Comparison of ENCODE assay signal across 9 cellular contexts in the genomic region with DNA sequence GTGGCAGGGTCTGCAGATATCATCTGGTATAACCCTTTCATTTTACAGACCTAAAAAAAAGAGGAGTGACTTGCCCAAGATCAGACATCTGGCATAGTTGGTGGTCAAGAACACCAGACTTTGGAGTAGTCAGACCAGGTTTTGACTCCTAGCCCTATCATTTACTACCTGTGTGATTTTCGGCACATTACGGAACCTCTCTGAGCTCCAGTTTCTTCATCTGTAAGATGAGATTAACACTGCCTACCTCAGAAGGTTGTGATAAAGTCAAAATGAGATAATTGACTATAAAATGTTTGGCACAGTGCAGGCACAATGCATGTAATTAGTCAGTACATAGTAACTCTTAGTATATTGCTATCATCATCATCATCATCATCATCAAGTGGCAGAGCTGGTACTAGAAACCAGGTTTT. TPM values are rescaled to one million over a fixed set of nuclear protein-coding genes. Genes with fewer than 3 reads are reported as not detected.
DNase-seq lines count a peak whose midpoint lies in the region; ATAC-seq and TF ChIP-seq lines count a peak whose summit lies in the region.
"Had no signal": no experiment of that assay in that cellular context is flagged by ENCODE, and none has a peak within 500 bp of the region (broad histone marks: within the 10 kb centered on the region; RNA-seq: fewer than 3 reads in every experiment).

No MANE protein-coding gene starts in this region.

- no peak overlapping the region for H3K27ac ChIP-seq in cardiac muscle cell
- H3K27ac ChIP-seq: SK-N-MC had no signal

- peaks cover 6% of the 10 kb centered on the region for H3K27me3 Mint-ChIP-seq in activated CD4-positive, alpha-beta memory T cell treated with anti-CD3 and anti-CD28 coated beads, Interleukin-2, amount 10 ng/mL, durations not matched to agents 7 days and 5 days
- peaks cover 2% of the 10 kb centered on the region for H3K27me3 Mint-ChIP-seq in glutamatergic neuron (ENCODE audit: unreplicated experiment)
- H3K27me3 Mint-ChIP-seq in stimulated activated memory B cell treated with anti-CD40 and anti-IgM and Interleukin-4, amounts not matched to agents 10 μg/mL and 1 μg/mL and 100 μg/mL, for 72 hours = peaks cover 33% of the 10 kb centered on the region

- H3K4me1 ChIP-seq in cardiac muscle cell (ENCODE audit: low read depth) = no peaks in the 10 kb centered on the region

- peaks cover 18% of the 10 kb centered on the region for H3K36me3 Mint-ChIP-seq in activated CD4-positive, alpha-beta memory T cell treated with anti-CD3 and anti-CD28 coated beads, Interleukin-2, amount 10 ng/mL, durations not matched to agents 7 days and 5 days (ENCODE audit: low read depth)
- no peaks in the 10 kb centered on the region for H3K36me3 Mint-ChIP-seq in glutamatergic neuron (ENCODE audit: unreplicated experiment)
- no peaks in the 10 kb centered on the region for H3K36me3 Mint-ChIP-seq in stimulated activated memory B cell treated with anti-CD40 and anti-IgM and Interleukin-4, amounts not matched to agents 10 μg/mL and 1 μg/mL and 100 μg/mL, for 72 hours

- POLR2A ChIA-PET in activated CD4-positive, alpha-beta memory T cell treated with anti-CD3 and anti-CD28 coated beads, Interleukin-2, amount 10 ng/mL, durations not matched to agents 7 days and 5 days (lab: Charles Lee) = interaction anchor here (1.6 to 3.4 kb wide), 3 partner anchors 11 to 176 kb away, joined by 5 to 30 read pairs (median 12); partner anchors contain the start of gene NRF1

- peak overlapping the region; percentile 71 for H3K27ac Mint-ChIP-seq in activated CD4-positive, alpha-beta memory T cell treated with anti-CD3 and anti-CD28 coated beads, Interleukin-2, amount 10 ng/mL, durations not matched to agents 7 days and 5 days
- H3K27ac Mint-ChIP-seq in glutamatergic neuron (ENCODE audit: unreplicated experiment) = no peak overlapping the region
- no peak overlapping the region for H3K27ac Mint-ChIP-seq in stimulated activated memory B cell treated with anti-CD40 and anti-IgM and Interleukin-4, amounts not matched to agents 10 μg/mL and 1 μg/mL and 100 μg/mL, for 72 hours

- CTCF ChIA-PET in activated CD4-positive, alpha-beta memory T cell treated with anti-CD3 and anti-CD28 coated beads, Interleukin-2, amount 10 ng/mL, durations not matched to agents 7 days and 5 days (lab: Charles Lee) = interaction anchor here (0.7 to 3.4 kb wide), 4 partner anchors 35 to 92 kb away, joined by 3 to 30 read pairs (median 8); no protein-coding TSS in a partner anchor

- DNase-seq in cardiac muscle cell (ENCODE audit: low read depth in 1 of 2, low spot score in 1 of 2) = no peak
- DNase-seq in left ventricle myocardium superior = no peak
- no peak for DNase-seq in activated CD4-positive, alpha-beta memory T cell treated with anti-CD3 and anti-CD28 coated beads, Interleukin-2, amount 10 ng/mL, durations not matched to agents 7 days and 5 days
- DNase-seq in glutamatergic neuron = no peak
- no peak for DNase-seq in activated effector memory CD4-positive, alpha-beta T cell treated with anti-CD3 and anti-CD28 coated beads, Interleukin-2, amount 50 U/mL, for 16 hours
- no peak for DNase-seq in sciatic nerve (ENCODE audit: low spot score)

- peaks cover 50% of the 10 kb centered on the region for H3K4me1 Mint-ChIP-seq in activated CD4-positive, alpha-beta memory T cell treated with anti-CD3 and anti-CD28 coated beads, Interleukin-2, amount 10 ng/mL, durations not matched to agents 7 days and 5 days
- H3K4me1 Mint-ChIP-seq in glutamatergic neuron (ENCODE audit: low read depth, unreplicated experiment) = peaks cover 12% of the 10 kb centered on the region
- H3K4me1 Mint-ChIP-seq in stimulated activated memory B cell treated with anti-CD40 and anti-IgM and Interleukin-4, amounts not matched to agents 10 μg/mL and 1 μg/mL and 100 μg/mL, for 72 hours = peaks cover 20% of the 10 kb centered on the region

- intact Hi-C loops in left ventricle myocardium superior (cut with micrococcal nuclease) = no loop called here
- intact Hi-C loops in sciatic nerve (cut with DNase I) = no loop called here

- peak overlapping the region; percentile 78 for H3K4me3 ChIP-seq in cardiac muscle cell

- no peaks in the 10 kb centered on the region for H3K9me3 ChIP-seq in cardiac muscle cell (ENCODE audit: low read depth)

- no peaks in the 10 kb centered on the region for H3K36me3 ChIP-seq in cardiac muscle cell

- TF ChIP-seq CTCF in cardiac muscle cell (IDR thresholded peaks at IDR 0.05; ENCODE audit: low read depth, low read length) (no peak), glutamatergic neuron (IDR thresholded peaks at IDR 0.05; ENCODE audit: partially characterized antibody, unreplicated experiment) (no peak)

- H3K4me3 Mint-ChIP-seq in activated CD4-positive, alpha-beta memory T cell treated with anti-CD3 and anti-CD28 coated beads, Interleukin-2, amount 10 ng/mL, durations not matched to agents 7 days and 5 days = peak overlapping the region; percentile 85
- H3K4me3 Mint-ChIP-seq in glutamatergic neuron (ENCODE audit: unreplicated experiment) = peak overlapping the region; percentile 98
- H3K4me3 Mint-ChIP-seq in stimulated activated memory B cell treated with anti-CD40 and anti-IgM and Interleukin-4, amounts not matched to agents 10 μg/mL and 1 μg/mL and 100 μg/mL, for 72 hours = peak overlapping the region; percentile 93

- ATAC-seq in left ventricle myocardium superior (no peak), GM21515 (IDR thresholded peaks at IDR 0.05; ENCODE audit: unreplicated experiment) (no peak), sciatic nerve (no peak)
- no peak for ATAC-seq in stimulated activated memory B cell treated with anti-CD40 and anti-IgM and Interleukin-4, amounts not matched to agents 10 μg/mL and 1 μg/mL and 100 μg/mL, for 72 hours

- no peaks in the 10 kb centered on the region for H3K9me3 Mint-ChIP-seq in activated CD4-positive, alpha-beta memory T cell treated with anti-CD3 and anti-CD28 coated beads, Interleukin-2, amount 10 ng/mL, durations not matched to agents 7 days and 5 days
- peaks cover 6% of the 10 kb centered on the region for H3K9me3 Mint-ChIP-seq in glutamatergic neuron (ENCODE audit: unreplicated experiment)
- H3K9me3 Mint-ChIP-seq in stimulated activated memory B cell treated with anti-CD40 and anti-IgM and Interleukin-4, amounts not matched to agents 10 μg/mL and 1 μg/mL and 100 μg/mL, for 72 hours = no peaks in the 10 kb centered on the region

- H3K27me3 ChIP-seq in cardiac muscle cell = no peaks in the 10 kb centered on the region

RNA-seq across cellular contexts. Expression of gene STRIP2, which starts 1.2 kb away (rescaled TPM):
- total RNA-seq in cardiac muscle cell (23.5 and 38.9 TPM in 2 replicates), left ventricle myocardium superior (23.3 TPM), glutamatergic neuron (ENCODE audit: unreplicated experiment) (3.3 TPM), sciatic nerve (0.62 TPM)
- 11.7 and 22.0 TPM in 2 replicates for polyA plus RNA-seq in cardiac muscle cell
- total RNA-seq in activated CD4-positive, alpha-beta memory T cell treated with anti-CD3 and anti-CD28 coated beads, Interleukin-2, amount 10 ng/mL, durations not matched to agents 7 days and 5 days = 10 to 100 TPM; 28.3 to 29.7 TPM
